In the genomic region with DNA sequence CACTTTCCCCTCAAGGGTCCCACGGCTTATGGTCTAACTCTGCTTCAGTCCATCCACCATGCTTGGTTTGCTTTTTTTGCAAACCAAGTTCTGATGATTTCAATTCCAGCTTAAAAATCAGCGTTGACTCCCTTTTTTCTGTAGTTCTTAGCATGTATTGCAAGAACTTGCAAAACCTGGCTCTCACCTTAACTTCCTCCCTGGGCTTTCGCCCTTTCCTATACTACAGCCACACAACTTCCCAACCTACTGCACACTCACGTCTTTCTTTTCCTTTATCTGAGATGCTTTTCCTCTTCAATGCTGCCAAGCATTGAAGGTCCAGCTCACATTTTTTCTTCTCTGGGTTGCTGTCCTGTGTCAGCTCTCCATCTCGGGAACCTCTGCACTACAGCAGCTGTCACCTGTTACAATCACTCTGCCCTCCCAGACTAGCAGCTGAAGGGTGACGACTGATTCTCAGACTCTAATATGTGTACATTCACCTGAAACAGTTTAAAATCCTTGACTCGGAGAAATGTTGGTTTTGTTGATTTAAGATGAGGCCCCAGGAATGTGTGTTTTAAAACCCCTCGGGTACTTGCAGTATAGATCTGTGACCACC, we compare ENCODE assay signal across 14 cellular contexts.
DNase-seq lines count a peak whose midpoint lies in the region; ATAC-seq lines count a peak whose summit lies in the region.
"Had no signal": no experiment of that assay in that cellular context is flagged by ENCODE, and none has a peak within 500 bp of the region (broad histone marks: within the 10 kb centered on the region; RNA-seq: fewer than 3 reads in every experiment).

No MANE protein-coding gene starts in this region.

- in situ Hi-C loops in ACHN (cut with HindIII; ENCODE audit: low pct_ligation_motif_present, low pct_unique_long_range_greater_than_20kb, low sequenced_read_pairs), result no loop called here

- DNase-seq in NCI-H146 (lab: John Stamatoyannopoulos, UW), result peak; percentile 45
- DNase-seq in RPMI8226, result peak; percentile 16
- peak; percentile 67 for DNase-seq in myocyte (ENCODE audit: low read depth)
- no peak for DNase-seq in ACHN
- DNase-seq: AML-193; CD4-positive, CD25-positive, alpha-beta regulatory T cell; DMS53; GF-D8; GM23248; H9 had no signal

- ATAC-seq in GM21381 (IDR thresholded peaks at IDR 0.05; ENCODE audit: unreplicated experiment) (no peak), GM18517 (IDR thresholded peaks at IDR 0.05; ENCODE audit: unreplicated experiment) (no peak)
- ATAC-seq: A549, HepG2 had no signal
